Comparison of ENCODE assay signal across 8 cellular contexts in the genomic region with DNA sequence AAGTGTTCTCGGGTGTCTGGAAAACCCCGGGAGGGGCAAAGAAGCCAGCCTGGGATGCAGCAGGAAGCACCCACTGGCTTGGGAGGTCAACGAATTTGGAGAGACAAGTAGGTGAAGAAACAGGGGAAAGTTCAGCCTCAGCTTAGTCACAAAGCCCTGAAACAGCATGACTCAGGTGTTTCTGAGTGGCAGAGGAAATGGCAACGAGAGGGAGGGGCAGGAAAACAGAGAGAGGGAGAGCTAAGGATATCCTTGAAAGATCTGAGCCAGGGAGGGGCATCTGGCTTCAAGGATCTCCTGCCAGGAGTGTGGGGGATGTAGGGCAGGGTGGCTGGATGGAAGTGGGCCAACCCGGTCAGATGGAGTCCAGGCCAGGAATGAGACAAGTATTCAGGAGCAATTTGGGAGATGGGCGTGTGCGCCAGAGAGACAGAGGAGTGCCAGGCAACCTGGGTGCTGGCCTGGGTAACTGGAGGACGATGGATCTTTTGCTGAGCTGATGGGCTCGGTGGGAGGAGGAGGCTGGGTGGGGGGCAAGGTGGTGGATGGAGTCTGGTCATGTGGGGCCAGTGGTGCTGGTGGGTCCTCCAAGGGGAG.
DNase-seq lines count a peak whose midpoint lies in the region; ATAC-seq lines count a peak whose summit lies in the region.

No MANE protein-coding gene starts in this region.

- ATAC-seq in HG02610 (IDR thresholded peaks at IDR 0.05; ENCODE audit: unreplicated experiment) = no peak

- DNase-seq in NK-92 treated with Interleukin-12 subunit alpha and Interleukin-12 subunit beta, amount 100 ng/mL, for 24 hours (lab: John Stamatoyannopoulos, UW) = peak; percentile 27
- DNase-seq in NK-92 (lab: John Stamatoyannopoulos, UW; ENCODE audit: unreplicated experiment) = no peak
- peak; percentile 71 for DNase-seq in NCI-H2196 (lab: John Stamatoyannopoulos, UW; ENCODE audit: unreplicated experiment)
- DNase-seq in activated naive CD4-positive, alpha-beta T cell treated with anti-CD3 and anti-CD28 coated beads, Interleukin-2, amount 50 U/mL, for 16 hours = peak; percentile 25
- DNase-seq in hepatic stellate cell (ENCODE audit: low spot score) = peak; percentile 85
- peak; percentile 52 for DNase-seq in stimulated activated CD4-positive, alpha-beta T cell treated with anti-CD3 and anti-CD28 coated beads, Interleukin-1b, Interleukin-23, amount 100 ng/mL, for 48 hours
- no peak for DNase-seq in activated effector memory CD4-positive, alpha-beta T cell treated with Interleukin-2 at 50 U/mL for 16 hours

Comparison
In these comparisons a context has a peak if more than half of its experiments do, and no peak if none do; other contexts are left out.
1. DNase-seq: peak in NK-92 treated with Interleukin-12 subunit alpha and Interleukin-12 subunit beta, amount 100 ng/mL, for 24 hours (single experiment), NCI-H2196 (single experiment), activated naive CD4-positive, alpha-beta T cell treated with anti-CD3 and anti-CD28 coated beads, Interleukin-2, amount 50 U/mL, for 16 hours (single experiment), hepatic stellate cell (single experiment) and stimulated activated CD4-positive, alpha-beta T cell treated with anti-CD3 and anti-CD28 coated beads, Interleukin-1b, Interleukin-23, amount 100 ng/mL, for 48 hours (single experiment); none in NK-92 (single experiment) and activated effector memory CD4-positive, alpha-beta T cell treated with Interleukin-2 at 50 U/mL for 16 hours (single experiment).